Comparison of ENCODE assay signal across 1 cellular context in genomic region chr14:22791302-22791701, GRCh38.
A peak's percentile ranks its signal among the peaks of the same experiment; 100 is the strongest.
TF ChIP-seq lines count a peak whose summit lies in the region.

No MANE protein-coding gene starts in this region.

TF ChIP-seq in K562, 482 proteins besides CTCF, POLR2A, EP300 and RAD21 (continued from another document):
- no peak for TF ChIP-seq CREB3 (tag; conservative IDR thresholded peaks at IDR 0.05; ENCODE audit: low read depth)
- 0 out of 2 replicates have a peak, but pooled peaks have one; percentile 19 for TF ChIP-seq DPF2 (IDR thresholded peaks at IDR 0.05)
- peak; percentile 93 for TF ChIP-seq ATF7 (IDR thresholded peaks at IDR 0.05)
- TF ChIP-seq PTBP1 (IDR thresholded peaks at IDR 0.05; ENCODE audit: low read depth, low read length), result no peak
- TF ChIP-seq KAT2B (IDR thresholded peaks at IDR 0.05; ENCODE audit: low read depth, low read length), result no peak
- peak; percentile 69 for TF ChIP-seq CREB1 (IDR thresholded peaks at IDR 0.05)
- TF ChIP-seq CREB1 (CRISPR knock-in tag; IDR thresholded peaks at IDR 0.05), result peak; percentile 66; the same call in 1 of the 2 replicates
- 0 out of 2 replicates have a peak, but pooled peaks have one; percentile 25 for TF ChIP-seq MGA (IDR thresholded peaks at IDR 0.05)
- TF ChIP-seq CHD4 (IDR thresholded peaks at IDR 0.05; ENCODE audit: insufficient read depth, insufficient replicate concordance, low read depth, low read length, poor library complexity, severe bottlenecking), result no peak
- TF ChIP-seq MTA3 (IDR thresholded peaks at IDR 0.05; ENCODE audit: borderline replicate concordance), result 0 out of 2 replicates have a peak, but pooled peaks have one; percentile 43
- peak; percentile 66 for TF ChIP-seq RAD51 (IDR thresholded peaks at IDR 0.05; ENCODE audit: borderline replicate concordance, low read depth)
- TF ChIP-seq CREM (IDR thresholded peaks at IDR 0.05; ENCODE audit: low read depth), result peak; percentile 91
- no peak for TF ChIP-seq SMARCE1 (IDR thresholded peaks at IDR 0.05)
